32 cellular contexts compared by ENCODE assay signal in genomic region chr12:113622410-113622809, GRCh38.
"Had no signal": no experiment of that assay in that cellular context is flagged by ENCODE, and none has a peak within 500 bp of the region (broad histone marks: within the 10 kb centered on the region; RNA-seq: fewer than 3 reads in every experiment).

No MANE protein-coding gene starts in this region.

- H3K79me2 ChIP-seq: parathyroid adenoma had no signal

- H3K27me3 ChIP-seq: ovary, right lobe of liver, testis, transverse colon, upper lobe of left lung, vagina had no signal

- H3K9me3 Mint-ChIP-seq: neural crest cell had no signal

- H3K27ac Mint-ChIP-seq: naive B cell; natural killer cell treated with Interleukin-12 subunit alpha and Interleukin-12 subunit beta and Interleukin-15 and Interleukin-18, amount 100 ng/mL, for 72 hours; nephron progenitor cell; progenitor cell of endocrine pancreas; stimulated activated memory B cell treated with anti-CD40 and anti-IgM and Interleukin-4, amounts not matched to agents 10 μg/mL and 1 μg/mL and 100 μg/mL, for 72 hours; stimulated activated naive CD8-positive, alpha-beta T cell treated with anti-CD3 and anti-CD28 coated beads, Interleukin-15, amount 100 ng/mL, for 72 hours had no signal

- DNase-seq: naive B cell; naive thymus-derived CD8-positive, alpha-beta T cell; nephron progenitor cell; nucleus accumbens; ovary; posterior cingulate gyrus; psoas muscle; right cardiac atrium; right lobe of liver; sigmoid colon; small intestine; stimulated activated CD4-positive, alpha-beta T cell treated with anti-CD3 and anti-CD28 coated beads, Interleukin-15, amount 100 ng/mL, for 24 hours; stimulated activated CD4-positive, alpha-beta T cell treated with anti-CD3 and anti-CD28 coated beads, Interleukin-4, amount 100 ng/mL, for 1 hour; stimulated activated CD4-positive, alpha-beta T cell treated with anti-CD3 and anti-CD28 coated beads, Interleukin-4, amount 100 ng/mL, for 4 hours; stimulated activated CD8-positive, alpha-beta memory T cell treated with anti-CD3 and anti-CD28 coated beads, Interleukin-4, amount 100 ng/mL, for 48 hours; stimulated activated naive CD4-positive, alpha-beta T cell; stimulated activated naive CD8-positive, alpha-beta T cell treated with anti-CD3 and anti-CD28 coated beads, Interleukin-15, amount 100 ng/mL, for 72 hours; stimulated activated naive CD8-positive, alpha-beta T cell treated with anti-CD3 and anti-CD28 coated beads, Interleukin-15, Interleukin-2, amounts not matched to agents 100 U/mL and 50 U/mL, for 24 hours; substantia nigra; testis; tibial artery; transverse colon had no signal

- H3K4me3 Mint-ChIP-seq: naive B cell; naive thymus-derived CD8-positive, alpha-beta T cell; natural killer cell treated with Interleukin-12 subunit alpha and Interleukin-12 subunit beta and Interleukin-15 and Interleukin-18, amount 100 ng/mL, for 72 hours; nephron progenitor cell; neural crest cell; stimulated activated memory B cell treated with anti-CD40 and anti-IgM and Interleukin-4, amounts not matched to agents 10 μg/mL and 1 μg/mL and 100 μg/mL, for 72 hours; stimulated activated naive CD8-positive, alpha-beta T cell treated with anti-CD3 and anti-CD28 coated beads, Interleukin-15, amount 100 ng/mL, for 72 hours had no signal

- H3K4me3 ChIP-seq: ovary, psoas muscle, right lobe of liver, sigmoid colon, suprapubic skin, testis, tibial artery, transverse colon, upper lobe of left lung, vagina had no signal

- ATAC-seq: naive thymus-derived CD8-positive, alpha-beta T cell; natural killer cell treated with Interleukin-12 subunit alpha and Interleukin-12 subunit beta and Interleukin-15 and Interleukin-18, amount 100 ng/mL, for 72 hours; psoas muscle; right cardiac atrium; right lobe of liver; stimulated activated memory B cell treated with anti-CD40 and anti-IgM and Interleukin-4, amounts not matched to agents 10 μg/mL and 1 μg/mL and 100 μg/mL, for 72 hours; stimulated activated naive CD8-positive, alpha-beta T cell treated with anti-CD3 and anti-CD28 coated beads, Interleukin-15, amount 100 ng/mL, for 72 hours; stimulated activated naive CD8-positive, alpha-beta T cell treated with anti-CD3 and anti-CD28 coated beads, Interleukin-15, Interleukin-2, amounts not matched to agents 100 U/mL and 50 U/mL, for 24 hours had no signal

- H3K9me3 ChIP-seq: neutrophil, right lobe of liver, testis, vagina had no signal

- H3K4me1 ChIP-seq: parathyroid adenoma, psoas muscle, right lobe of liver, sigmoid colon, suprapubic skin, testis, tibial artery, transverse colon, upper lobe of left lung, vagina had no signal

- H2AFZ ChIP-seq: parathyroid adenoma had no signal

- H3K36me3 ChIP-seq: neutrophil, ovary, right lobe of liver, sigmoid colon, suprapubic skin, tibial artery, transverse colon, upper lobe of left lung, vagina had no signal

- H3K36me3 Mint-ChIP-seq: naive B cell; natural killer cell treated with Interleukin-12 subunit alpha and Interleukin-12 subunit beta and Interleukin-15 and Interleukin-18, amount 100 ng/mL, for 72 hours; stimulated activated memory B cell treated with anti-CD40 and anti-IgM and Interleukin-4, amounts not matched to agents 10 μg/mL and 1 μg/mL and 100 μg/mL, for 72 hours had no signal

- FAIRE-seq: small intestine, urothelium cell line had no signal

- H3K9ac ChIP-seq: parathyroid adenoma had no signal

- H3K27ac ChIP-seq: neutrophil, ovary, parathyroid adenoma, psoas muscle, right lobe of liver, sigmoid colon, suprapubic skin, testis, tibial artery, transverse colon, upper lobe of left lung, vagina had no signal

- H3K4me1 Mint-ChIP-seq: naive B cell; naive thymus-derived CD8-positive, alpha-beta T cell; neural crest cell; stimulated activated memory B cell treated with anti-CD40 and anti-IgM and Interleukin-4, amounts not matched to agents 10 μg/mL and 1 μg/mL and 100 μg/mL, for 72 hours; stimulated activated naive CD8-positive, alpha-beta T cell treated with anti-CD3 and anti-CD28 coated beads, Interleukin-15, amount 100 ng/mL, for 72 hours had no signal
